In the genomic region with DNA sequence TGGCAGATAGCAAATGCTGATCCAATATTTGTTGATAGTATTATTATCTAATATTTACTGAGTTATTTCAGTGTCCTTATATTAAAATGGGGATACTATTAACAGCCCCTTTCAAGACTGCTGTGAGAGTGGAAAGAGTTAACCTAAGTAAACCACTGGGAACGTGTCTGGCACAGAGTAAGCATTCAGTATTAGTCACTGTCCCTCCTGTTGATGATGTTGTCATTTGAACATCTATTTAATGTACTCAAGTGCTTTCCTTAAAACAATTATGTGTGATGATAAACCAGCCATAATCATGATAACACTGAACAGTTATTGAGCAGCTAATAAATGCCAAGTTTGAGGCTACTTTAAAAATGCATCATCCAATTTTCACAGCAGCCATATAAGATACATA, we compare ENCODE assay signal across 15 cellular contexts.
DNase-seq lines count a peak whose midpoint lies in the region; ATAC-seq and TF ChIP-seq lines count a peak whose summit lies in the region.
"Had no signal": no experiment of that assay in that cellular context is flagged by ENCODE, and none has a peak within 500 bp of the region (broad histone marks: within the 10 kb centered on the region; RNA-seq: fewer than 3 reads in every experiment).

No MANE protein-coding gene starts in this region.

- peaks cover 33% of the 10 kb centered on the region for H3K27me3 Mint-ChIP-seq in CD4-positive, alpha-beta T cell

- H3K9me3 ChIP-seq in CD4-positive, alpha-beta T cell (ENCODE audit: control insufficient read depth, low read length): no peaks in the 10 kb centered on the region
- no peaks in the 10 kb centered on the region for H3K9me3 ChIP-seq in trophoblast cell (ENCODE audit: insufficient read depth, low read depth, low read length)

- H2AFZ ChIP-seq in trophoblast cell (ENCODE audit: insufficient read depth, low read length, poor library complexity): no peak overlapping the region

- no peak overlapping the region for H4K12ac ChIP-seq in trophoblast cell (ENCODE audit: low read depth, low read length)

- no peak overlapping the region for H2BK5ac ChIP-seq in trophoblast cell (ENCODE audit: low read depth, low read length, poor library complexity)

- H3K4me2 ChIP-seq in trophoblast cell (ENCODE audit: low read length): no peak overlapping the region
- H3K4me2 ChIP-seq: KMS-11 had no signal

- no peak overlapping the region for H3K4me3 Mint-ChIP-seq in CD4-positive, alpha-beta T cell
- H3K4me3 Mint-ChIP-seq: CD14-positive monocyte, HFFc6 had no signal

- peak overlapping the region; percentile 21 for H3K27ac Mint-ChIP-seq in CD4-positive, alpha-beta T cell
- H3K27ac Mint-ChIP-seq: CD14-positive monocyte, HFFc6 had no signal

- no peak overlapping the region for H3K23ac ChIP-seq in trophoblast cell (ENCODE audit: low read length)

- POLR2A ChIA-PET in CD4-positive, alpha-beta T cell (lab: Charles Lee): no interaction called here

- no peak for DNase-seq in CD4-positive, alpha-beta T cell
- DNase-seq in EH (ENCODE audit: low read depth) (peak; percentile 21), trophoblast cell (no peak), OCI-M1 (lab: John Stamatoyannopoulos, UW) (no peak), retina (no peak), COR-L47 (lab: John Stamatoyannopoulos, UW) (no peak)
- DNase-seq: ACHN, HFFc6, NCI-H1105, NCI-H187, NCI-H446 treated with DMSO at 0.1 percent for 48 hours had no signal

- no peak overlapping the region for H3K14ac ChIP-seq in trophoblast cell (ENCODE audit: low read length)

- CTCF ChIA-PET in CD4-positive, alpha-beta T cell (lab: Charles Lee): no interaction called here

- H3K36me3 ChIP-seq in trophoblast cell (ENCODE audit: control insufficient read depth in 1 of 2, insufficient read depth in 2 of 2, low read length in 2 of 2): no peaks in the 10 kb centered on the region

- ATAC-seq in CD4-positive, alpha-beta T cell (ENCODE audit: poor library complexity): no peak
- ATAC-seq in SK-N-SH treated with all-trans-retinoic acid at 6 μM for 48 hours: peak; percentile 50; the same call in 2 of the 3 replicates
- ATAC-seq: Panc1 had no signal

- peaks cover 17% of the 10 kb centered on the region for H3K4me1 Mint-ChIP-seq in CD4-positive, alpha-beta T cell (ENCODE audit: low read depth)
- H3K4me1 Mint-ChIP-seq: CD14-positive monocyte had no signal

- H3K4ac ChIP-seq in trophoblast cell (ENCODE audit: low read depth, low read length): no peak overlapping the region

- intact Hi-C loops in CD4-positive, alpha-beta T cell (cut with DNase I, micrococcal nuclease): no loop called here

- no peak overlapping the region for H3K4me3 ChIP-seq in trophoblast cell (ENCODE audit: low read depth, low read length)

- H3K36me3 Mint-ChIP-seq in CD4-positive, alpha-beta T cell (ENCODE audit: low read depth): no peaks in the 10 kb centered on the region
- H3K36me3 Mint-ChIP-seq: CD14-positive monocyte had no signal

- no CpG with 5 or more reads among the region's 1 CpG for WGBS in trophoblast cell (ENCODE audit: extremely low coverage, insufficient coverage, insufficient read length)

- H4K8ac ChIP-seq in trophoblast cell (ENCODE audit: low read depth, low read length): no peak overlapping the region

- no peaks in the 10 kb centered on the region for H3K9me3 Mint-ChIP-seq in CD4-positive, alpha-beta T cell
- H3K9me3 Mint-ChIP-seq: HFFc6 had no signal

- no peak overlapping the region for H3K27ac ChIP-seq in CD4-positive, alpha-beta T cell (ENCODE audit: low read depth, low read length)
- H3K27ac ChIP-seq in trophoblast cell (ENCODE audit: low read depth, low read length): peak overlapping the region; percentile 46
- H3K27ac ChIP-seq: KMS-11 had no signal

- H2BK120ac ChIP-seq in trophoblast cell (ENCODE audit: insufficient read depth, low read length, poor library complexity): no peak overlapping the region

- peaks cover 2 to 9% of the 10 kb centered on the region in 2 experiments for H3K4me1 ChIP-seq in trophoblast cell (ENCODE audit: control insufficient read depth in 1 of 2, insufficient read depth in 2 of 2, low read length in 2 of 2)

- no peak overlapping the region for H4K91ac ChIP-seq in trophoblast cell (ENCODE audit: low read depth, low read length)

- no peak overlapping the region for H3K9ac ChIP-seq in trophoblast cell (ENCODE audit: low read length)
- H3K9ac ChIP-seq: KMS-11 had no signal

- no peaks in the 10 kb centered on the region for H3K27me3 ChIP-seq in CD4-positive, alpha-beta T cell (ENCODE audit: control insufficient read depth, insufficient read depth, low read length)
- H3K27me3 ChIP-seq in trophoblast cell (ENCODE audit: insufficient read depth, low read length): no peaks in the 10 kb centered on the region

- no peaks in the 10 kb centered on the region for H3K79me1 ChIP-seq in trophoblast cell (ENCODE audit: low read length)

- H2BK12ac ChIP-seq in trophoblast cell (ENCODE audit: low read length): no peak overlapping the region

- H3K79me2 ChIP-seq in trophoblast cell (ENCODE audit: control insufficient read depth, insufficient read depth, low read length, poor library complexity): no peaks in the 10 kb centered on the region

- TF ChIP-seq CTCF in CD4-positive, alpha-beta T cell (IDR thresholded peaks at IDR 0.05): no peak

- no peak overlapping the region for H2AK5ac ChIP-seq in trophoblast cell (ENCODE audit: low read length)

- no peak overlapping the region for H3K18ac ChIP-seq in trophoblast cell (ENCODE audit: low read length)

TF ChIP-seq in SK-N-SH treated with all-trans-retinoic acid at 6 μM for 48 hours, 23 proteins besides CTCF, POLR2A, EP300 and RAD21 (continues in another document):
- TF ChIP-seq, protein P1, sequence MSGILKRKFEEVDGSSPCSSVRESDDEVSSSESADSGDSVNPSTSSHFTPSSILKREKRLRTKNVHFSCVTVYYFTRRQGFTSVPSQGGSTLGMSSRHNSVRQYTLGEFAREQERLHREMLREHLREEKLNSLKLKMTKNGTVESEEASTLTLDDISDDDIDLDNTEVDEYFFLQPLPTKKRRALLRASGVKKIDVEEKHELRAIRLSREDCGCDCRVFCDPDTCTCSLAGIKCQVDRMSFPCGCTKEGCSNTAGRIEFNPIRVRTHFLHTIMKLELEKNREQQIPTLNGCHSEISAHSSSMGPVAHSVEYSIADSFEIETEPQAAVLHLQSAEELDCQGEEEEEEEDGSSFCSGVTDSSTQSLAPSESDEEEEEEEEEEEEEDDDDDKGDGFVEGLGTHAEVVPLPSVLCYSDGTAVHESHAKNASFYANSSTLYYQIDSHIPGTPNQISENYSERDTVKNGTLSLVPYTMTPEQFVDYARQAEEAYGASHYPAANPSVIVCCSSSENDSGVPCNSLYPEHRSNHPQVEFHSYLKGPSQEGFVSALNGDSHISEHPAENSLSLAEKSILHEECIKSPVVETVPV (CRISPR knock-in tag; IDR thresholded peaks at IDR 0.05): no peak
- TF ChIP-seq, protein P2, sequence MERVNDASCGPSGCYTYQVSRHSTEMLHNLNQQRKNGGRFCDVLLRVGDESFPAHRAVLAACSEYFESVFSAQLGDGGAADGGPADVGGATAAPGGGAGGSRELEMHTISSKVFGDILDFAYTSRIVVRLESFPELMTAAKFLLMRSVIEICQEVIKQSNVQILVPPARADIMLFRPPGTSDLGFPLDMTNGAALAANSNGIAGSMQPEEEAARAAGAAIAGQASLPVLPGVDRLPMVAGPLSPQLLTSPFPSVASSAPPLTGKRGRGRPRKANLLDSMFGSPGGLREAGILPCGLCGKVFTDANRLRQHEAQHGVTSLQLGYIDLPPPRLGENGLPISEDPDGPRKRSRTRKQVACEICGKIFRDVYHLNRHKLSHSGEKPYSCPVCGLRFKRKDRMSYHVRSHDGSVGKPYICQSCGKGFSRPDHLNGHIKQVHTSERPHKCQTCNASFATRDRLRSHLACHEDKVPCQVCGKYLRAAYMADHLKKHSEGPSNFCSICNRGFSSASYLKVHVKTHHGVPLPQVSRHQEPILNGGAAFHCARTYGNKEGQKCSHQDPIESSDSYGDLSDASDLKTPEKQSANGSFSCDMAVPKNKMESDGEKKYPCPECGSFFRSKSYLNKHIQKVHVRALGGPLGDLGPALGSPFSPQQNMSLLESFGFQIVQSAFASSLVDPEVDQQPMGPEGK (CRISPR knock-in tag; IDR thresholded peaks at IDR 0.05; ENCODE audit: borderline replicate concordance): no peak
- TF ChIP-seq ISL1 (CRISPR knock-in tag; IDR thresholded peaks at IDR 0.05) (peak; percentile 87), PPARA (CRISPR knock-in tag; IDR thresholded peaks at IDR 0.05; ENCODE audit: borderline replicate concordance) (no peak), ZC3H10 (CRISPR knock-in tag; IDR thresholded peaks at IDR 0.05) (no peak), TOX (CRISPR knock-in tag; IDR thresholded peaks at IDR 0.05; ENCODE audit: borderline replicate concordance) (no peak), GLIS3 (CRISPR knock-in tag; IDR thresholded peaks at IDR 0.05) (no peak; the same call in 1 of the 2 replicates), ZNF8 (CRISPR knock-in tag; IDR thresholded peaks at IDR 0.05) (no peak), ZNF70 (CRISPR knock-in tag; IDR thresholded peaks at IDR 0.05) (no peak), ZFP3 (CRISPR knock-in tag; IDR thresholded peaks at IDR 0.05) (0 out of 2 replicates have a peak, but pooled peaks have one; percentile 38), ARNTL (CRISPR knock-in tag; IDR thresholded peaks at IDR 0.05; ENCODE audit: borderline replicate concordance, low read depth) (no peak), BACH2 (CRISPR knock-in tag; IDR thresholded peaks at IDR 0.05; ENCODE audit: borderline replicate concordance) (no peak), OSR1 (CRISPR knock-in tag; IDR thresholded peaks at IDR 0.05) (no peak)
- TF ChIP-seq, protein P3, sequence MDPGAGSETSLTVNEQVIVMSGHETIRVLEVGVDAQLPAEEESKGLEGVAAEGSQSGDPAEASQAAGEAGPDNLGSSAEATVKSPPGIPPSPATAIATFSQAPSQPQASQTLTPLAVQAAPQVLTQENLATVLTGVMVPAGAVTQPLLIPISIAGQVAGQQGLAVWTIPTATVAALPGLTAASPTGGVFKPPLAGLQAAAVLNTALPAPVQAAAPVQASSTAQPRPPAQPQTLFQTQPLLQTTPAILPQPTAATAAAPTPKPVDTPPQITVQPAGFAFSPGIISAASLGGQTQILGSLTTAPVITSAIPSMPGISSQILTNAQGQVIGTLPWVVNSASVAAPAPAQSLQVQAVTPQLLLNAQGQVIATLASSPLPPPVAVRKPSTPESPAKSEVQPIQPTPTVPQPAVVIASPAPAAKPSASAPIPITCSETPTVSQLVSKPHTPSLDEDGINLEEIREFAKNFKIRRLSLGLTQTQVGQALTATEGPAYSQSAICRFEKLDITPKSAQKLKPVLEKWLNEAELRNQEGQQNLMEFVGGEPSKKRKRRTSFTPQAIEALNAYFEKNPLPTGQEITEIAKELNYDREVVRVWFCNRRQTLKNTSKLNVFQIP (CRISPR knock-in tag; IDR thresholded peaks at IDR 0.05; ENCODE audit: borderline replicate concordance, low read depth): no peak
